8 cellular contexts compared by ENCODE assay signal in the genomic region with DNA sequence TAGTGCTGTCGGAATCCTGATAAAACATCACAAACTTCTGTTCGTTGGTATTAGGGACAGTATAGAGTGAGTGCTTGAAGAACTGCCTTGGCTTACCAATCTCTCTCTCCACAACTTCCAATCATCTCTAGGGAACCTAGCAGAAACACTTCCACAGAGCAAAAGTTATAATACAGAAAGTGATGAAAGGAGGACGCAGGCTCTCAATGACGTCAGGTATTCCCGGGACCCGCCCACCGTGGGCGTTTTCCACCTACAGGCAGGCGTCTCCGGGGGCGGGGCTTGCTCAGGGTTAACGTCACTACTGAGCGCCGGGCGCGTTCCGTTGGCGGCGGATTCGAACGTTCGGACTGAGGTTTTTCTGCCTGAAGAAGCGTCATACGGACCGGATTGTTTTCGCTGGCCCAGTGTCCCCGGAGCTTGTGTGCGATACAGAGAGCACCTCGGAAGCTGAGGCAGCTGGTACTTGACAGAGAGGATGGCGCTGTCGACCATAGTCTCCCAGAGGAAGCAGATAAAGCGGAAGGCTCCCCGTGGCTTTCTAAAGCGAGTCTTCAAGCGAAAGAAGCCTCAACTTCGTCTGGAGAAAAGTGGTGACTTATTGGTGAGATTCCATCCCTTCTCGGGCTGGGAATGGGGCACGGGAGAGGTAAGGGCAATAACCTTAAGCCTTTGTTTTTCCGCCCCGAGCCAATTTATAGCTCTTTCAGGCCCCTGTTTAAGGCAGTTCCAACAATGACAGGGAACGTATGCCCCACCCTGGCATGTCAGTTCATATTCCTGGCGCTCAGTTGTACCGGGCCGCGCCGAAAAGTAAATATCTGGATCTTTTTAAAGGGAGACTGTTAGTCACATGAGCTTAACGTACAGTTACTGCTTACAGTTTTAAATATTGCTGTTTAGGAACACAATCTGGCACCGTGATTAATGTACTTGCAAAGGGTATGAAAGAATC. TPM values are rescaled to one million over a fixed set of nuclear protein-coding genes. Genes with fewer than 3 reads are reported as not detected.
DNase-seq lines count a peak whose midpoint lies in the region; ATAC-seq and TF ChIP-seq lines count a peak whose summit lies in the region.

A gene (plus strand): TSS at position 320 of the 955 bp plus-strand sequence. CDS start 159 bp downstream, at position 479.

- WGBS in heart right ventricle, 2 donors = 3% methylated on average over 48 of the region's 48 CpGs

- H3K4me1 ChIP-seq in heart right ventricle = peaks cover 0 to 25% (median 9%) of the 10 kb centered on the region in 9 donors
- peaks cover 16% of the 10 kb centered on the region for H3K4me1 ChIP-seq in upper lobe of right lung

- no peaks in the 10 kb centered on the region for H3K9me3 ChIP-seq in heart right ventricle
- no peaks in the 10 kb centered on the region for H3K9me3 ChIP-seq in upper lobe of right lung

- in situ Hi-C loops in GM13976 (cut with MboI; ENCODE audit: low sequenced_read_pairs, unreplicated experiment) = no loop called here

- H3K27ac ChIP-seq in heart right ventricle (peak within 1 kb of the TSS in 1 of 10 donors; percentile 57), upper lobe of right lung (peak within 1 kb of the TSS; percentile 12)

- no peaks in the 10 kb centered on the region for H3K36me3 ChIP-seq in heart right ventricle
- H3K36me3 ChIP-seq in upper lobe of right lung = no peaks in the 10 kb centered on the region

- H3K27me3 ChIP-seq in heart right ventricle (no peaks in the 10 kb centered on the region), upper lobe of right lung (no peaks in the 10 kb centered on the region)

- intact Hi-C loops in heart right ventricle (cut with DNase I) = no loop called here
- intact Hi-C loops in posterior cingulate gyrus (cut with DNase I) = loop anchor here (10.0 kb wide), 1 partner anchor 775 kb away; a partner anchor contains a TSS
- intact Hi-C loops in upper lobe of right lung (cut with DNase I) = no loop called here

- ATAC-seq in HG02798 (IDR thresholded peaks at IDR 0.05; ENCODE audit: poor library complexity, unreplicated experiment) = peak; percentile 94
- peak; percentile 78 to 98 (median 88) for ATAC-seq in heart right ventricle
- ATAC-seq in upper lobe of right lung = peak; percentile 98

- TF ChIP-seq CTCF in GM13976 (IDR thresholded peaks at IDR 0.05; ENCODE audit: borderline replicate concordance, control extremely low read depth, extremely low read depth, insufficient read depth, missing control alignments) (no peak), heart right ventricle (IDR thresholded peaks at IDR 0.05) (no peak), upper lobe of right lung (IDR thresholded peaks at IDR 0.05) (no peak)

- DNase-seq in GM13976 (ENCODE audit: low spot score) = peak; percentile 83
- peak; percentile 87 to 90 (median 89) for DNase-seq in NCI-H1417 (lab: John Stamatoyannopoulos, UW)
- peak; percentile 58 to 89 for DNase-seq in SW 1271 (lab: John Stamatoyannopoulos, UW)
- peak; percentile 86 for DNase-seq in activated naive CD8-positive, alpha-beta T cell treated with anti-CD3 and anti-CD28 coated beads, Interleukin-2, amount 50 U/mL, for 16 hours (ENCODE audit: low read depth, low spot score)
- DNase-seq in heart right ventricle = peak; percentile 82 to 88
- DNase-seq in posterior cingulate gyrus = peak; percentile 68 to 97 (median 80)
- DNase-seq in upper lobe of right lung = peak; percentile 96

- peak within 1 kb of the TSS; percentile 4 to 70 (median 63) for H3K4me3 ChIP-seq in heart right ventricle
- H3K4me3 ChIP-seq in upper lobe of right lung = peak within 1 kb of the TSS; percentile 77

RNA-seq across cellular contexts. Expression of the gene that starts here (rescaled TPM):
- 1 to 10 TPM in 3 of 10 donors, under 1 TPM in 3, not detected in 4; 0.50 to 6.1 (median 0.98) TPM for total RNA-seq in heart right ventricle
- 1 to 10 TPM; 1.1 to 1.2 TPM for polyA plus RNA-seq in heart right ventricle
- total RNA-seq in upper lobe of right lung = 5.1 TPM
